8 cellular contexts compared by ENCODE assay signal in genomic region chr18:77131652-77132368, GRCh38. TPM values are rescaled to one million over a fixed set of nuclear protein-coding genes. Genes with fewer than 3 reads are reported as not detected.
DNase-seq lines count a peak whose midpoint lies in the region; ATAC-seq and TF ChIP-seq lines count a peak whose summit lies in the region.

No MANE protein-coding gene starts in this region.

- peak; percentile 42 for ATAC-seq in GM19043 (IDR thresholded peaks at IDR 0.05; ENCODE audit: low read depth, unreplicated experiment)
- ATAC-seq in HG03159 (IDR thresholded peaks at IDR 0.05; ENCODE audit: unreplicated experiment), result peak; percentile 51
- ATAC-seq in left colon, result peak; percentile 62
- peak; percentile 49 to 56 for ATAC-seq in stimulated activated naive B cell treated with anti-CD40 and anti-IgM and Interleukin-4, amounts not matched to agents 10 μg/mL and 1 μg/mL and 100 μg/mL, for 72 hours (replicated peaks)

- H3K27me3 Mint-ChIP-seq in stimulated activated naive B cell treated with anti-CD40 and anti-IgM and Interleukin-4, amounts not matched to agents 10 μg/mL and 1 μg/mL and 100 μg/mL, for 72 hours, result no peaks in the 10 kb centered on the region

- H3K9me3 ChIP-seq in breast epithelium, result no peaks in the 10 kb centered on the region

- CTCF ChIA-PET in RWPE1 (lab: Yijun Ruan, JAX), result interaction anchor here (0.6 to 1.1 kb wide), 3 partner anchors 10 to 131 kb away, joined by 3 to 5 read pairs (median 4); no protein-coding TSS in a partner anchor

- peak overlapping the region; percentile 99 for H3K27ac Mint-ChIP-seq in stimulated activated naive B cell treated with anti-CD40 and anti-IgM and Interleukin-4, amounts not matched to agents 10 μg/mL and 1 μg/mL and 100 μg/mL, for 72 hours

- peaks cover 0 to 4% of the 10 kb centered on the region in 2 donors for H3K4me1 ChIP-seq in breast epithelium

- no peak for DNase-seq in RWPE1 (ENCODE audit: low spot score)
- peak; percentile 29 to 60 for DNase-seq in breast epithelium (ENCODE audit: low spot score in 2 of 2)
- peak; percentile 78 to 82 for DNase-seq in left colon
- peak; percentile 40 for DNase-seq in stimulated activated naive B cell treated with anti-CD40 and anti-IgM and Interleukin-4, amounts not matched to agents 10 μg/mL and 1 μg/mL and 100 μg/mL, for 72 hours
- DNase-seq in SHP77 treated with DMSO at 0.1 percent for 48 hours (lab: John Stamatoyannopoulos, UW), result no peak

- POLR2A ChIA-PET in RWPE1 (lab: Yijun Ruan, JAX; ENCODE audit: low non-redundant PET), result interaction anchor here (0.6 kb wide), 1 partner anchor 116 kb away, joined by 8 read pairs; no protein-coding TSS in a partner anchor

- peak overlapping the region; percentile 89 to 98 (median 93) for H3K4me3 ChIP-seq in breast epithelium

- peaks cover 22 to 31% of the 10 kb centered on the region in 2 donors for H3K36me3 Mint-ChIP-seq in stimulated activated naive B cell treated with anti-CD40 and anti-IgM and Interleukin-4, amounts not matched to agents 10 μg/mL and 1 μg/mL and 100 μg/mL, for 72 hours

- H3K4me1 Mint-ChIP-seq in stimulated activated naive B cell treated with anti-CD40 and anti-IgM and Interleukin-4, amounts not matched to agents 10 μg/mL and 1 μg/mL and 100 μg/mL, for 72 hours, result peaks cover 38 to 67% of the 10 kb centered on the region in 2 donors

- H3K9me3 Mint-ChIP-seq in stimulated activated naive B cell treated with anti-CD40 and anti-IgM and Interleukin-4, amounts not matched to agents 10 μg/mL and 1 μg/mL and 100 μg/mL, for 72 hours, result no peaks in the 10 kb centered on the region

- no peak for TF ChIP-seq CTCF in C4-2B (conservative IDR thresholded peaks at IDR 0.05)
- TF ChIP-seq CTCF in RWPE1 (conservative IDR thresholded peaks at IDR 0.05; ENCODE audit: low read depth), result no peak
- no peak for TF ChIP-seq CTCF in breast epithelium (IDR thresholded peaks at IDR 0.05)

- H3K27me3 ChIP-seq in breast epithelium, result no peaks in the 10 kb centered on the region

- intact Hi-C loops in breast epithelium (cut with DNase I; ENCODE audit: low total_unique reads), result loop anchor here (5.0 kb wide), 1 partner anchor 790 kb away; no protein-coding TSS in a partner anchor
- intact Hi-C loops in left colon (cut with DNase I, micrococcal nuclease), result no loop called here

- no peaks in the 10 kb centered on the region for H3K36me3 ChIP-seq in breast epithelium

- TF ChIP-seq POLR2A in breast epithelium (IDR thresholded peaks at IDR 0.05), result no peak

- peak overlapping the region; percentile 97 to 99 for H3K4me3 Mint-ChIP-seq in stimulated activated naive B cell treated with anti-CD40 and anti-IgM and Interleukin-4, amounts not matched to agents 10 μg/mL and 1 μg/mL and 100 μg/mL, for 72 hours

- peak overlapping the region; percentile 97 for H3K27ac ChIP-seq in C4-2B
- H3K27ac ChIP-seq in RWPE1, result peak overlapping the region; percentile 62
- peak overlapping the region; percentile 96 for H3K27ac ChIP-seq in breast epithelium

RNA-seq across cellular contexts. Expression of gene MBP, which starts 0.8 kb away (rescaled TPM):
- total RNA-seq in breast epithelium (10 to 100 TPM; 27.2 to 46.2 (median 32.4) TPM), left colon (10 to 100 TPM; 48.5 to 51.6 TPM)

Comparison
In these comparisons a context has a peak if more than half of its experiments do, and no peak if none do; other contexts are left out.
1. DNase-seq: peak in breast epithelium (2 of 2), left colon (2 of 2) and stimulated activated naive B cell treated with anti-CD40 and anti-IgM and Interleukin-4, amounts not matched to agents 10 μg/mL and 1 μg/mL and 100 μg/mL, for 72 hours (single experiment); none in RWPE1 (single experiment) and SHP77 treated with DMSO at 0.1 percent for 48 hours (single experiment).
2. Peak in every context shown above with its lines, with median percentiles within 50 percentile points of each other: H3K27ac ChIP-seq and ATAC-seq.